13 cellular contexts compared by ENCODE assay signal in genomic region chr1:229139320-229139719, GRCh38.
DNase-seq lines count a peak whose midpoint lies in the region; ATAC-seq and TF ChIP-seq lines count a peak whose summit lies in the region.
"Had no signal": no experiment of that assay in that cellular context is flagged by ENCODE, and none has a peak within 500 bp of the region (broad histone marks: within the 10 kb centered on the region; RNA-seq: fewer than 3 reads in every experiment).

No MANE protein-coding gene starts in this region.

- H3K27ac ChIP-seq in mesenchymal stem cell (ENCODE audit: low read length, poor library complexity, severe bottlenecking) = no peak overlapping the region
- H3K27ac ChIP-seq: left ventricle myocardium inferior had no signal

- no peak overlapping the region for H2BK5ac ChIP-seq in mesenchymal stem cell (ENCODE audit: low read depth, low read length, poor library complexity, severe bottlenecking)

- peaks cover 2% of the 10 kb centered on the region for H3K4me1 ChIP-seq in mesenchymal stem cell (ENCODE audit: control insufficient read depth, insufficient read depth, low read depth, low read length)
- H3K4me1 ChIP-seq: left ventricle myocardium inferior had no signal

- POLR2A ChIA-PET in WTC11 (lab: Charles Lee) = no interaction called here

- CTCF ChIA-PET in WTC11 (lab: Charles Lee) = no interaction called here

- no peak overlapping the region for H2BK120ac ChIP-seq in mesenchymal stem cell (ENCODE audit: low read depth, low read length)

- H2AK5ac ChIP-seq in mesenchymal stem cell (ENCODE audit: low read length, severe bottlenecking) = no peak overlapping the region

- H3K4me1 Mint-ChIP-seq in osteocyte (ENCODE audit: unreplicated experiment) = peaks cover 14% of the 10 kb centered on the region
- H3K4me1 Mint-ChIP-seq in WTC11 = peaks cover 7% of the 10 kb centered on the region

- peaks cover 17% of the 10 kb centered on the region for H3K27me3 Mint-ChIP-seq in osteocyte (ENCODE audit: unreplicated experiment)
- 0 out of 2 replicates have a peak, but pooled peaks cover 4% of the 10 kb centered on the region for H3K27me3 Mint-ChIP-seq in WTC11 (ENCODE audit: low read depth)

- no peak overlapping the region for H2BK15ac ChIP-seq in mesenchymal stem cell (ENCODE audit: low read depth, poor library complexity, severe bottlenecking)

- DNase-seq in GM12865 (ENCODE audit: low read depth) (peak; percentile 73), NCI-H2171 treated with DMSO at 0.1 percent for 48 hours (lab: John Stamatoyannopoulos, UW) (peak; percentile 70), mesenchymal stem cell (peak; percentile 14), osteocyte (ENCODE audit: extremely low spot score, unreplicated experiment) (no peak), WTC11 (ENCODE audit: low spot score) (no peak), NCI-H1417 (lab: John Stamatoyannopoulos, UW) (no peak), midbrain (lab: John Stamatoyannopoulos, UW) (no peak)
- DNase-seq: GOT3; left ventricle myocardium inferior; NK-92 treated with Interleukin-12 subunit alpha and Interleukin-12 subunit beta, amount 100 ng/mL, for 24 hours; right cardiac atrium had no signal

- peaks cover 37 to 38% of the 10 kb centered on the region in 2 experiments for H3K27me3 ChIP-seq in mesenchymal stem cell (ENCODE audit: control insufficient read depth in 1 of 2, insufficient read depth in 1 of 2, low read length in 2 of 2)

- no peaks in the 10 kb centered on the region for H3K9me3 Mint-ChIP-seq in osteocyte (ENCODE audit: unreplicated experiment)
- H3K9me3 Mint-ChIP-seq in WTC11 = peaks cover 26% of the 10 kb centered on the region

- no peak overlapping the region for H2BK12ac ChIP-seq in mesenchymal stem cell (ENCODE audit: low read length in 2 of 2)

- no peak overlapping the region for H3K14ac ChIP-seq in mesenchymal stem cell (ENCODE audit: low read length in 2 of 2)

- no peak overlapping the region for H2AFZ ChIP-seq in mesenchymal stem cell (ENCODE audit: low read depth, low read length)

- no peak overlapping the region for H3K18ac ChIP-seq in mesenchymal stem cell (ENCODE audit: low read depth in 1 of 2, low read length in 2 of 2)

- H3K36me3 ChIP-seq in mesenchymal stem cell (ENCODE audit: control insufficient read depth in 1 of 2, insufficient read depth in 2 of 2, low read depth in 1 of 2, low read length in 2 of 2) = no peaks in the 10 kb centered on the region
- H3K36me3 ChIP-seq: left ventricle myocardium inferior had no signal

- H3K4ac ChIP-seq in mesenchymal stem cell (ENCODE audit: low read depth in 1 of 2, low read length in 2 of 2) = no peak overlapping the region

- H3K4me3 Mint-ChIP-seq in osteocyte (ENCODE audit: unreplicated experiment) (no peak overlapping the region), WTC11 (no peak overlapping the region)
- H3K4me3 Mint-ChIP-seq: brain had no signal

- H3K4me2 ChIP-seq in mesenchymal stem cell (ENCODE audit: low read length, poor library complexity, severe bottlenecking) = no peak overlapping the region

- H4K91ac ChIP-seq in mesenchymal stem cell (ENCODE audit: low read length) = no peak overlapping the region

- WGBS in mesenchymal stem cell = 42% methylated on average over 4 of the region's 8 CpGs

- H3K4me3 ChIP-seq in GM12865 (ENCODE audit: low read depth, low read length) (no peak overlapping the region; the same call in 1 of the 2 replicates), mesenchymal stem cell (ENCODE audit: insufficient read depth in 1 of 2, low read depth in 1 of 2, low read length in 2 of 2) (no peak overlapping the region)
- H3K4me3 ChIP-seq: left ventricle myocardium inferior had no signal

- peak; percentile 72 for ATAC-seq in GM21515 (IDR thresholded peaks at IDR 0.05; ENCODE audit: unreplicated experiment)
- ATAC-seq in WTC11 = no peak
- ATAC-seq: right cardiac atrium had no signal

- H3K9me3 ChIP-seq in mesenchymal stem cell (ENCODE audit: control insufficient read depth, low read length) = peaks cover 3% of the 10 kb centered on the region
- H3K9me3 ChIP-seq: left ventricle myocardium inferior had no signal

- no peaks in the 10 kb centered on the region for H3K79me1 ChIP-seq in mesenchymal stem cell (replicated peaks; ENCODE audit: low read length, poor library complexity, severe bottlenecking)

- no peak overlapping the region for H3K23ac ChIP-seq in mesenchymal stem cell (ENCODE audit: low read length in 2 of 2)

- H4K8ac ChIP-seq in mesenchymal stem cell (ENCODE audit: low read length) = no peak overlapping the region

- no peak overlapping the region for H3K9ac ChIP-seq in mesenchymal stem cell (ENCODE audit: low read length)

- TF ChIP-seq CTCF in GM12865 (IDR thresholded peaks at IDR 0.05; ENCODE audit: insufficient read depth, low read depth, low read length, missing control alignments) (no peak), osteocyte (IDR thresholded peaks at IDR 0.05) (no peak), WTC11 (IDR thresholded peaks at IDR 0.05) (no peak)

- no peak overlapping the region for H3K27ac Mint-ChIP-seq in osteocyte (ENCODE audit: unreplicated experiment)
- no peak overlapping the region for H3K27ac Mint-ChIP-seq in WTC11

- H3K36me3 Mint-ChIP-seq in osteocyte (ENCODE audit: unreplicated experiment) (no peaks in the 10 kb centered on the region), WTC11 (peaks cover 23% of the 10 kb centered on the region)
- H3K36me3 Mint-ChIP-seq: brain had no signal

TF ChIP-seq in WTC11, 78 proteins besides CTCF, POLR2A, EP300 and RAD21:
- no peak for TF ChIP-seq PRDM15 (CRISPR knock-in tag; IDR thresholded peaks at IDR 0.05)
- no peak for TF ChIP-seq MXD4 (CRISPR knock-in tag; IDR thresholded peaks at IDR 0.05; ENCODE audit: borderline replicate concordance)
- TF ChIP-seq EMX1 (CRISPR knock-in tag; IDR thresholded peaks at IDR 0.05) = no peak
- TF ChIP-seq NR1H2 (CRISPR knock-in tag; IDR thresholded peaks at IDR 0.05) = no peak
- TF ChIP-seq FOXJ3 (CRISPR knock-in tag; IDR thresholded peaks at IDR 0.05; ENCODE audit: borderline replicate concordance) = no peak
- TF ChIP-seq ESRRA (CRISPR knock-in tag; IDR thresholded peaks at IDR 0.05; ENCODE audit: borderline replicate concordance) = no peak
- TF ChIP-seq IRF1 (CRISPR knock-in tag; IDR thresholded peaks at IDR 0.05) = no peak
- no peak for TF ChIP-seq AFF4 (CRISPR knock-in tag; IDR thresholded peaks at IDR 0.05; ENCODE audit: borderline replicate concordance)
- no peak for TF ChIP-seq RELA (CRISPR knock-in tag; IDR thresholded peaks at IDR 0.05; ENCODE audit: borderline replicate concordance)

Comparison
In these comparisons a context has a peak if more than half of its experiments do, and no peak if none do; other contexts are left out.
1. DNase-seq: peak in GM12865 (single experiment), NCI-H2171 treated with DMSO at 0.1 percent for 48 hours (single experiment) and mesenchymal stem cell (single experiment); none in osteocyte (single experiment), WTC11 (single experiment), NCI-H1417 (0 of 3) and midbrain (single experiment).